In the genomic region with DNA sequence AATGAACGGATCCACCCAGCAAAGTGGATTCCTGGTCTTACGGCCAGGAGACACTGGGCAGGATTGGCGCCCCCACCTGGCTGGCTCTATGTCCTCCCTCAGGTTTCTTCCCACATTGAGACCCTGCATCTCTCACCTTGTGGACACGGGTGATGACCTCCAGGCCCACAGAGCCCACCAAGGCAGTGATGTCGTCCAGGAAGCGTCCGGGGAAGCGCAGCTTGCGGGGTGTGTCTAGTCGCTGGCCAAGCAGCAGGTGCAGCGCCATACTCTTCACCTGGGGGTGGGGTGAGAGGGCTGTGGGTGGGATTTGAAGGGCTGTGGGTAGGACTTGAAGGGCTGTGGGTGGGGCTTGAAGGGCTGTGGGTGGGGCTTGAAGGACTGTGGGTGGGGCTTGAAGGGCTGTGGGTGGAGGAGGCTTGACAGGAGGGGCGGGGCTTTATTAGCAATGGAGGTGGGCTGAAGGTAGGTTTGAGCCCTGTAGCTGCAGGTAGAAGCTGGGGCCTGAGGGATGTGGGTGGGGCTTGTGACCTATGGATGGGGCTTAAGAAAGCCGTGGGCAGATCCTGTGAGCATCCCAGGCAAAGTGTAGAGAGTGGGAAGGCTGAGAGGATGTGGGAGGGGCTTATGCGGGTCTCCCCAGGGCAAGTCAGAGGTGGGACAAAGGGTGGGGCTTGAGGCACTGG, we compare ENCODE assay signal across 1 cellular context.
TF ChIP-seq lines count a peak whose summit lies in the region.

No MANE protein-coding gene starts in this region.

TF ChIP-seq in endothelial cell of umbilical vein, 7 proteins besides CTCF, POLR2A, EP300 and RAD21 (continued from another document):
- TF ChIP-seq EZH2 (IDR thresholded peaks at IDR 0.05; ENCODE audit: borderline replicate concordance, low read depth, low read length, severe bottlenecking) (no peak), MAX (IDR thresholded peaks at IDR 0.05; ENCODE audit: insufficient read depth, insufficient read length) (no peak), GATA2 (IDR thresholded peaks at IDR 0.05; ENCODE audit: insufficient read depth, insufficient read length, low read depth, low read length) (no peak), JUN (IDR thresholded peaks at IDR 0.05; ENCODE audit: borderline replicate concordance, insufficient read depth, insufficient read length, low read depth) (no peak)
